In the genomic region with DNA sequence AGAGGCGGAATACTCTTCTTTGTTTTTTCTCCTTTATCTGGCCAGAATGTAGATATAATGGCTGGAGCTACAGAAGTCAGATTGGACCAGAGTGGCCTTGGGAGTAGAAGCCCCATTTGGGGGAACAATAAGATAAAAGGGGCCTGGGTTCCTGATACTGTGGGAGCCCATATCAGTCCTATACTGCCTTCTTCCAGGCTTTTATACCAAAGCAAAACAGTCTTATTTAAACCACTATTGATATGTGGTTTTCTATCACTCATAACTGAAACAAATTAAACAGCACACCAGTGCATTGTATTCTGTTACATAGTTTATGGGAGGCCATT, we compare ENCODE assay signal across 18 cellular contexts. TPM values are rescaled to one million over a fixed set of nuclear protein-coding genes. Genes with fewer than 3 reads are reported as not detected.
A peak's percentile ranks its signal among the peaks of the same experiment; 100 is the strongest.
DNase-seq lines count a peak whose midpoint lies in the region; ATAC-seq and TF ChIP-seq lines count a peak whose summit lies in the region.
"Had no signal": no experiment of that assay in that cellular context is flagged by ENCODE, and none has a peak within 500 bp of the region (broad histone marks: within the 10 kb centered on the region; RNA-seq: fewer than 3 reads in every experiment).

No MANE protein-coding gene starts in this region.

- H3K9me3 ChIP-seq in HUES48 (ENCODE audit: control insufficient read depth, insufficient read depth, low read length) (no peaks in the 10 kb centered on the region), breast epithelium (no peaks in the 10 kb centered on the region), mucosa of rectum (ENCODE audit: control insufficient read depth in 2 of 2, low read length in 2 of 2) (no peaks in the 10 kb centered on the region), subcutaneous abdominal adipose tissue (ENCODE audit: control insufficient read depth in 5 of 5, low read length in 5 of 5) (no peaks in the 10 kb centered on the region)
- H3K9me3 ChIP-seq: BLaER1 had no signal

- H3K4me1 ChIP-seq in HUES48 (ENCODE audit: control insufficient read depth, insufficient read depth, low read length) (peaks cover 7% of the 10 kb centered on the region; the same call in 1 of the 2 replicates), breast epithelium (peaks cover 8 to 12% of the 10 kb centered on the region in 2 donors), mucosa of rectum (ENCODE audit: control insufficient read depth in 2 of 2, insufficient read depth in 2 of 2, low read length in 2 of 2) (peaks cover 33 to 36% of the 10 kb centered on the region in 2 donors), subcutaneous abdominal adipose tissue (ENCODE audit: control insufficient read depth in 5 of 5, insufficient read depth in 5 of 5, low read length in 5 of 5) (peaks cover 0 to 65% (median 20%) of the 10 kb centered on the region in 5 donors)

- H3K9ac ChIP-seq in HUES48 (ENCODE audit: low read depth, low read length), result no peak overlapping the region; the same call in 1 of the 2 replicates
- no peak overlapping the region for H3K9ac ChIP-seq in mucosa of rectum (ENCODE audit: low read depth in 1 of 2, low read length in 2 of 2)
- H3K9ac ChIP-seq in subcutaneous abdominal adipose tissue (ENCODE audit: low read length in 5 of 5), result peak overlapping the region in 1 of 5 donors; percentile 39
- H3K9ac ChIP-seq: BLaER1 had no signal

- no peak for TF ChIP-seq CTCF in breast epithelium (IDR thresholded peaks at IDR 0.05)

- DNase-seq in breast epithelium (ENCODE audit: low spot score in 2 of 2) (no peak), NCI-H2107 treated with DMSO at 0.1 percent for 48 hours (lab: John Stamatoyannopoulos, UW; ENCODE audit: unreplicated experiment) (no peak), amygdala (lab: John Stamatoyannopoulos, UW) (no peak)
- DNase-seq: activated CD4-positive, alpha-beta T cell treated with anti-CD3 and anti-CD28 coated beads for 1 hour; activated T-cell treated with anti-CD3 and anti-CD28 coated beads, Interleukin-2, amount 50 U/mL, for 1 hour; DND-41; natural killer cell; T-helper 1 cell had no signal

- H3K27me3 ChIP-seq in HUES48 (ENCODE audit: control insufficient read depth, insufficient read depth, low read length) (no peaks in the 10 kb centered on the region), breast epithelium (no peaks in the 10 kb centered on the region), mucosa of rectum (ENCODE audit: control insufficient read depth in 2 of 2, insufficient read depth in 2 of 2, low read length in 2 of 2) (no peaks in the 10 kb centered on the region), subcutaneous abdominal adipose tissue (ENCODE audit: control insufficient read depth in 5 of 5, insufficient read depth in 4 of 5, low read length in 5 of 5) (no peaks in the 10 kb centered on the region)
- H3K27me3 ChIP-seq: BLaER1 had no signal

- no peak for ATAC-seq in HG03571 (IDR thresholded peaks at IDR 0.05; ENCODE audit: unreplicated experiment)
- no peak for ATAC-seq in GM18517 (IDR thresholded peaks at IDR 0.05; ENCODE audit: unreplicated experiment)
- ATAC-seq: natural killer cell had no signal

- H3K27ac ChIP-seq in HUES48 (ENCODE audit: low read depth, low read length) (peak overlapping the region; percentile 38), breast epithelium (peak overlapping the region; percentile 88 to 91), mucosa of rectum (ENCODE audit: low read depth in 2 of 2, low read length in 2 of 2) (peak overlapping the region; percentile 32 to 76), subcutaneous abdominal adipose tissue (ENCODE audit: low read depth, low read length) (peak overlapping the region; percentile 73)
- H3K27ac ChIP-seq: BLaER1 had no signal

- H3K36me3 ChIP-seq in HUES48 (ENCODE audit: control insufficient read depth, insufficient read depth, low read length), result no peaks in the 10 kb centered on the region
- H3K36me3 ChIP-seq in breast epithelium, result no peaks in the 10 kb centered on the region
- H3K36me3 ChIP-seq in mucosa of rectum (ENCODE audit: control insufficient read depth in 2 of 2, insufficient read depth in 2 of 2, low read length in 2 of 2), result no peaks in the 10 kb centered on the region
- no peaks in the 10 kb centered on the region for H3K36me3 ChIP-seq in subcutaneous abdominal adipose tissue (ENCODE audit: control insufficient read depth in 5 of 5, insufficient read depth in 5 of 5, low read length in 5 of 5)
- H3K36me3 ChIP-seq: BLaER1 had no signal

- no peak for TF ChIP-seq POLR2A in breast epithelium (IDR thresholded peaks at IDR 0.05)

- H3K4me3 ChIP-seq in HUES48 (ENCODE audit: low read depth, low read length) (no peak overlapping the region), breast epithelium (peak overlapping the region in 1 of 3 donors; percentile 12), mucosa of rectum (ENCODE audit: low read length in 2 of 2) (no peak overlapping the region), subcutaneous abdominal adipose tissue (ENCODE audit: low read depth in 1 of 5, low read length in 5 of 5) (no peak overlapping the region)
- H3K4me3 ChIP-seq: BLaER1 had no signal

- intact Hi-C loops in breast epithelium (cut with DNase I; ENCODE audit: low total_unique reads), result no loop called here

RNA-seq across cellular contexts. Expression of a gene that starts 14.3 kb away (rescaled TPM):
- 10 to 100 TPM in 1 of 3 donors, 1 to 10 TPM in 2; 4.8 to 13.4 (median 8.6) TPM for total RNA-seq in breast epithelium
- total RNA-seq: natural killer cell, OCI-LY7 had no signal

RNA-seq across cellular contexts. Expression of a gene that starts 17.6 kb away (rescaled TPM):
- 10 to 100 TPM in 2 of 3 donors, 1 to 10 TPM in 1; 3.4 to 16.0 (median 12.8) TPM for total RNA-seq in breast epithelium
- total RNA-seq: natural killer cell, OCI-LY7 had no signal

RNA-seq across cellular contexts. Expression of a gene that starts 34.4 kb away (rescaled TPM):
- not detected for total RNA-seq in breast epithelium
- total RNA-seq: dermis microvascular lymphatic vessel endothelial cell, glomerular endothelial cell, left colon, natural killer cell, OCI-LY7 had no signal

RNA-seq across cellular contexts. Expression of a gene that starts 53.4 kb away (rescaled TPM):
- not detected for total RNA-seq in breast epithelium
- total RNA-seq: dermis microvascular lymphatic vessel endothelial cell, glomerular endothelial cell, left colon, natural killer cell, OCI-LY7 had no signal

Comparison
In these comparisons a context has a peak if more than half of its experiments do, and no peak if none do; other contexts are left out.
1. H3K27ac ChIP-seq: peak in every context shown above with its lines; median percentile 90 in breast epithelium; 73 in subcutaneous abdominal adipose tissue; 54 in mucosa of rectum; 38 in HUES48.